20 cellular contexts compared by ENCODE assay signal in the genomic region with DNA sequence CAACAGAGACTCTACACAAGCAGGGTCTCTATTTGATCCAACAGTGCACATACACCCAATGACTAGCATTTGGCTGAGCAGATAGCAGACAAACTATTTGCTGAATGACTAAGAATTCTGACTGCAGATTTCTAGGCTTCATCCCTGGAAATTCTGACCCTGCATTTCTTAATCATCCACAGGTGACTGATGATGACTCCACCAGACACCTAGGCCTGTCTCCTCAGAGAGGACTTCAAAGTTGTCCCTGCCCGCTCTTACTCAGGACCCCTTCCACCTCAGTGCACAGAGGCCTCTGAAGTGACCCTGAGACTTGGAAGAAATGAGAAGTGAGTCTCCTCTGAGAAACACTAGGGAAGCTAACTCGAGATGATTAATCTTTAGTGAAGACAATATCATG. TPM values are rescaled to one million over a fixed set of nuclear protein-coding genes. Genes with fewer than 3 reads are reported as not detected.
A peak's percentile ranks its signal among the peaks of the same experiment; 100 is the strongest.
DNase-seq lines count a peak whose midpoint lies in the region; ATAC-seq, FAIRE-seq and TF ChIP-seq lines count a peak whose summit lies in the region.
"Had no signal": no experiment of that assay in that cellular context is flagged by ENCODE, and none has a peak within 500 bp of the region (broad histone marks: within the 10 kb centered on the region; RNA-seq: fewer than 3 reads in every experiment).

No MANE protein-coding gene starts in this region.

- FAIRE-seq in RCC 7860 (lab: Jason Lieb, UNC), result peak; percentile 90
- FAIRE-seq: D721Med, endometrium had no signal

- no peak overlapping the region for H3K27ac Mint-ChIP-seq in activated CD4-positive, alpha-beta T cell treated with anti-CD3 and anti-CD28 coated beads for 36 hours
- H3K27ac Mint-ChIP-seq in Caco-2 (ENCODE audit: unreplicated experiment), result peak overlapping the region; percentile 6
- no peak overlapping the region for H3K27ac Mint-ChIP-seq in immature natural killer cell
- H3K27ac Mint-ChIP-seq: activated CD8-positive, alpha-beta T cell treated with anti-CD3 and anti-CD28 coated beads for 36 hours; progenitor cell of endocrine pancreas had no signal

- POLR2A ChIA-PET in activated CD4-positive, alpha-beta T cell treated with anti-CD3 and anti-CD28 coated beads for 36 hours (lab: Charles Lee), result no interaction called here
- POLR2A ChIA-PET in Caco-2 (lab: Charles Lee), result no interaction called here

- intact Hi-C loops in activated CD4-positive, alpha-beta T cell treated with anti-CD3 and anti-CD28 coated beads for 36 hours (cut with DNase I, micrococcal nuclease), result no loop called here
- intact Hi-C loops in Caco-2 (cut with micrococcal nuclease; ENCODE audit: unreplicated experiment), result no loop called here

- H3K4me3 ChIP-seq in Caco-2 (ENCODE audit: low read depth, low read length), result no peak overlapping the region
- H3K4me3 ChIP-seq in right atrium auricular region, result no peak overlapping the region
- H3K4me3 ChIP-seq: BLaER1, colonic mucosa, MG63 had no signal

- H3K36me3 Mint-ChIP-seq in activated CD4-positive, alpha-beta T cell treated with anti-CD3 and anti-CD28 coated beads for 36 hours (ENCODE audit: low read depth), result no peaks in the 10 kb centered on the region
- H3K36me3 Mint-ChIP-seq in Caco-2 (ENCODE audit: insufficient read depth, unreplicated experiment) (peaks cover 23% of the 10 kb centered on the region), immature natural killer cell (no peaks in the 10 kb centered on the region)

- no peaks in the 10 kb centered on the region for H3K9me3 ChIP-seq in Caco-2
- no peaks in the 10 kb centered on the region for H3K9me3 ChIP-seq in right atrium auricular region
- H3K9me3 ChIP-seq: BLaER1, colonic mucosa, MG63 had no signal

- no peaks in the 10 kb centered on the region for H3K9me3 Mint-ChIP-seq in activated CD4-positive, alpha-beta T cell treated with anti-CD3 and anti-CD28 coated beads for 36 hours (ENCODE audit: low read depth)
- H3K9me3 Mint-ChIP-seq in Caco-2 (ENCODE audit: unreplicated experiment) (no peaks in the 10 kb centered on the region), immature natural killer cell (no peaks in the 10 kb centered on the region)
- H3K9me3 Mint-ChIP-seq: activated CD8-positive, alpha-beta T cell treated with anti-CD3 and anti-CD28 coated beads for 36 hours; neural crest cell had no signal

- CTCF ChIA-PET in activated CD4-positive, alpha-beta T cell treated with anti-CD3 and anti-CD28 coated beads for 36 hours (lab: Charles Lee), result no interaction called here
- CTCF ChIA-PET in Caco-2 (lab: Charles Lee), result no interaction called here

- no peaks in the 10 kb centered on the region for H3K36me3 ChIP-seq in Caco-2 (ENCODE audit: control insufficient read depth, insufficient read depth, low read length)
- H3K36me3 ChIP-seq in right atrium auricular region, result peaks cover 22% of the 10 kb centered on the region
- H3K36me3 ChIP-seq: BLaER1, colonic mucosa had no signal

- BruUV-seq in Caco-2 (replicated peaks; lab: Mats Ljungman, UMichigan), result no TSS peak

- TF ChIP-seq CTCF in Caco-2 (IDR thresholded peaks at IDR 0.05; ENCODE audit: insufficient read depth in 1 of 2, low read depth in 1 of 2, low read length in 1 of 2, severe bottlenecking in 1 of 2, unreplicated experiment in 1 of 2) (no peak), foreskin keratinocyte (conservative IDR thresholded peaks at IDR 0.05) (no peak), right atrium auricular region (IDR thresholded peaks at IDR 0.05) (no peak)

- peak; percentile 23 for DNase-seq in activated CD4-positive, alpha-beta T cell treated with anti-CD3 and anti-CD28 coated beads for 36 hours
- DNase-seq in activated CD4-positive, alpha-beta T cell treated with anti-CD3 and anti-CD28 coated beads for 1 hour, result no peak
- no peak for DNase-seq in Caco-2
- DNase-seq in RCC 7860 (ENCODE audit: low spot score), result peak; percentile 92
- DNase-seq in foreskin keratinocyte, result peak in 1 of 2 donors; percentile 43
- no peak for DNase-seq in right atrium auricular region (ENCODE audit: low spot score)
- no peak for DNase-seq in T-helper 9 cell
- DNase-seq in immature natural killer cell, result no peak
- DNase-seq: activated CD8-positive, alpha-beta T cell treated with anti-CD3 and anti-CD28 coated beads for 36 hours; brain microvascular endothelial cell; colonic mucosa; MG63; NCI-H1436 treated with DMSO at 0.1 percent for 48 hours; SHP77; stimulated activated CD4-positive, alpha-beta T cell treated with anti-CD3 and anti-CD28 coated beads, Interleukin-2, amount 100 ng/mL, for 48 hours had no signal

- no peak overlapping the region for H3K4me3 Mint-ChIP-seq in activated CD4-positive, alpha-beta T cell treated with anti-CD3 and anti-CD28 coated beads for 36 hours
- no peak overlapping the region for H3K4me3 Mint-ChIP-seq in Caco-2 (ENCODE audit: unreplicated experiment)
- H3K4me3 Mint-ChIP-seq in immature natural killer cell, result no peak overlapping the region
- H3K4me3 Mint-ChIP-seq: activated CD8-positive, alpha-beta T cell treated with anti-CD3 and anti-CD28 coated beads for 36 hours; neural crest cell had no signal

- no peaks in the 10 kb centered on the region for H3K27me3 ChIP-seq in Caco-2 (replicated peaks; ENCODE audit: control insufficient read depth, insufficient read depth, low read length)
- no peaks in the 10 kb centered on the region for H3K27me3 ChIP-seq in foreskin keratinocyte
- H3K27me3 ChIP-seq in right atrium auricular region, result no peaks in the 10 kb centered on the region
- H3K27me3 ChIP-seq: BLaER1, brain microvascular endothelial cell, colonic mucosa, MG63 had no signal

- H3K4me1 ChIP-seq in Caco-2 (peaks cover 18% of the 10 kb centered on the region), foreskin keratinocyte (peaks cover 19% of the 10 kb centered on the region), right atrium auricular region (no peaks in the 10 kb centered on the region)
- H3K4me1 ChIP-seq: BLaER1, colonic mucosa had no signal

- H3K27me3 Mint-ChIP-seq in activated CD4-positive, alpha-beta T cell treated with anti-CD3 and anti-CD28 coated beads for 36 hours, result peaks cover 5% of the 10 kb centered on the region
- H3K27me3 Mint-ChIP-seq in Caco-2 (ENCODE audit: insufficient read depth, unreplicated experiment), result no peaks in the 10 kb centered on the region
- peaks cover 1 to 10% (median 8%) of the 10 kb centered on the region in 3 donors for H3K27me3 Mint-ChIP-seq in immature natural killer cell (ENCODE audit: low read depth in 3 of 3)
- H3K27me3 Mint-ChIP-seq: progenitor cell of endocrine pancreas had no signal

- peak; percentile 63 for ATAC-seq in activated CD4-positive, alpha-beta T cell treated with anti-CD3 and anti-CD28 coated beads for 36 hours
- ATAC-seq in foreskin keratinocyte, result peak; percentile 51
- ATAC-seq: activated CD8-positive, alpha-beta T cell treated with anti-CD3 and anti-CD28 coated beads for 36 hours had no signal

- peaks cover 11% of the 10 kb centered on the region for H3K4me1 Mint-ChIP-seq in activated CD4-positive, alpha-beta T cell treated with anti-CD3 and anti-CD28 coated beads for 36 hours
- H3K4me1 Mint-ChIP-seq in Caco-2 (ENCODE audit: low read depth, unreplicated experiment), result peaks cover 19% of the 10 kb centered on the region
- no peaks in the 10 kb centered on the region for H3K4me1 Mint-ChIP-seq in immature natural killer cell
- H3K4me1 Mint-ChIP-seq: neural crest cell had no signal

- H3K27ac ChIP-seq in foreskin keratinocyte (no peak overlapping the region), right atrium auricular region (no peak overlapping the region)
- H3K27ac ChIP-seq: BLaER1, brain microvascular endothelial cell, colonic mucosa had no signal

RNA-seq across cellular contexts. Expression of a gene that starts 51.3 kb away (rescaled TPM):
- total RNA-seq in activated CD4-positive, alpha-beta T cell treated with anti-CD3 and anti-CD28 coated beads for 36 hours, result 1 to 10 TPM; 5.8 to 6.3 TPM
- 77.3 and 83.7 TPM in 2 replicates for total RNA-seq in Caco-2 (2022)
- 93.4 and 100 TPM in 2 replicates for total RNA-seq in foreskin keratinocyte
- 31.6 and 37.3 TPM in 2 replicates for polyA plus RNA-seq in foreskin keratinocyte
- total RNA-seq in right atrium auricular region, result 10 to 100 TPM; 47.0 to 61.7 TPM
- polyA plus RNA-seq in immature natural killer cell, result not detected

RNA-seq across cellular contexts. Expression of a gene that starts 51.7 kb away (rescaled TPM):
- under 1 TPM; 0.63 to 0.98 TPM for total RNA-seq in activated CD4-positive, alpha-beta T cell treated with anti-CD3 and anti-CD28 coated beads for 36 hours
- total RNA-seq in Caco-2 (2022) (20.3 and 21.4 TPM in 2 replicates), foreskin keratinocyte (30.8 and 31.2 TPM in 2 replicates), right atrium auricular region (1 to 10 TPM; 3.0 to 5.3 TPM)
- polyA plus RNA-seq in foreskin keratinocyte (10.1 and 11.5 TPM in 2 replicates), immature natural killer cell (under 1 TPM in 1 of 3 donors, not detected in 2; 0.18 TPM)

Comparison
In these comparisons a context has a peak if more than half of its experiments do, and no peak if none do; other contexts are left out.
1. DNase-seq: peak in activated CD4-positive, alpha-beta T cell treated with anti-CD3 and anti-CD28 coated beads for 36 hours (single experiment) and RCC 7860 (single experiment); none in activated CD4-positive, alpha-beta T cell treated with anti-CD3 and anti-CD28 coated beads for 1 hour (single experiment), Caco-2 (0 of 2), right atrium auricular region (single experiment), T-helper 9 cell (single experiment) and immature natural killer cell (0 of 3).
2. RNA of a gene that starts 51.3 kb away (total RNA-seq): 93.4 to 100 TPM in foreskin keratinocyte, 77.3 to 83.7 TPM in Caco-2 and 47.0 to 61.7 TPM in right atrium auricular region; 5.8 to 6.3 TPM in activated CD4-positive, alpha-beta T cell treated with anti-CD3 and anti-CD28 coated beads for 36 hours; every median in the first group is over 4 times any median in the second.